In the genomic region with DNA sequence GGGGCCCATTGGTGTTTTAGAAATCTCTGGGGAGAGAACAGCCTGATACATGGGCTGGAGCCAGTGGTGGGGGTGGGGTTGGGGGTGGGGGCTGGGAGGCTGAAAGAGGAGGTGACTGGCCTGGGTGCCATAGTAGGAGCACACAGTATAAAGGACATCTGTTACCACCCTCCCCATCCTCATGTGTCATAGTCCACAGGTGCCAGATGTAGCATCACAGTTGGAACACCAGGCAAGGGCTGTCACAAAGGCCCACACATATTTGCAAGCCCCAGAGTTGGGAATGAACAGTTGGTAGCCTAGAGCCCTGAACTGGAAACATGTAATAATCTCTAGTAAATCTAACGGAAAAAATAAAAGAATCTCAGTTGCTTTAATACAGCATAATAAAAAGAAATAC, we compare ENCODE assay signal across 23 cellular contexts. TPM values are rescaled to one million over a fixed set of nuclear protein-coding genes. Genes with fewer than 3 reads are reported as not detected.
DNase-seq lines count a peak whose midpoint lies in the region; ATAC-seq and TF ChIP-seq lines count a peak whose summit lies in the region.
"Had no signal": no experiment of that assay in that cellular context is flagged by ENCODE, and none has a peak within 500 bp of the region (broad histone marks: within the 10 kb centered on the region; RNA-seq: fewer than 3 reads in every experiment).

No MANE protein-coding gene starts in this region.

- peak; percentile 77 for DNase-seq in NCI-H82 (lab: John Stamatoyannopoulos, UW)
- peak; percentile 72 for DNase-seq in globus pallidus (ENCODE audit: low spot score)
- peak; percentile 58 for DNase-seq in occipital lobe (lab: John Stamatoyannopoulos, UW)
- DNase-seq in osteocyte (ENCODE audit: extremely low spot score, unreplicated experiment): no peak
- no peak for DNase-seq in SJCRH30
- DNase-seq in GM23338 (ENCODE audit: low spot score): no peak
- no peak for DNase-seq in adrenal gland
- DNase-seq: BE2C, Calu3, DMS79 treated with DMSO at 0.1 percent for 48 hours, H7, Karpas-422, NCI-H1092 treated with DMSO at 0.1 percent for 48 hours, NCI-H1436, NCI-H187, NCI-H2081 treated with DMSO at 0.1 percent for 48 hours, NCI-H526, OCI-M1, Peyer's patch had no signal

- H3K27me3 Mint-ChIP-seq in osteocyte (ENCODE audit: unreplicated experiment): peaks cover under 1% of the 10 kb centered on the region
- H3K27me3 Mint-ChIP-seq in GM23338 (ENCODE audit: insufficient read depth, low read depth, poor library complexity): no peaks in the 10 kb centered on the region

- intact Hi-C loops in adrenal gland (cut with DNase I): no loop called here

- H3K4me3 ChIP-seq in SJCRH30: no peak overlapping the region
- H3K4me3 ChIP-seq in GM23338: no peak overlapping the region
- H3K4me3 ChIP-seq in adrenal gland: no peak overlapping the region
- H3K4me3 ChIP-seq: Peyer's patch, SJSA1 had no signal

- H3K27ac ChIP-seq in SJCRH30 (no peak overlapping the region), GM23338 (ENCODE audit: low read depth) (no peak overlapping the region), adrenal gland (no peak overlapping the region)
- H3K27ac ChIP-seq: Peyer's patch, SJSA1 had no signal

- H3K27ac Mint-ChIP-seq in osteocyte (ENCODE audit: unreplicated experiment): no peak overlapping the region
- H3K27ac Mint-ChIP-seq in GM23338: no peak overlapping the region

- no peaks in the 10 kb centered on the region for H3K36me3 Mint-ChIP-seq in osteocyte (ENCODE audit: unreplicated experiment)
- no peaks in the 10 kb centered on the region for H3K36me3 Mint-ChIP-seq in GM23338 (ENCODE audit: low read depth)

- TF ChIP-seq CTCF in osteocyte (IDR thresholded peaks at IDR 0.05) (no peak), GM23338 (conservative IDR thresholded peaks at IDR 0.05; ENCODE audit: low read depth in 2 of 2) (no peak), adrenal gland (IDR thresholded peaks at IDR 0.05) (no peak)

- ATAC-seq in GM23338: no peak
- ATAC-seq: HepG2 had no signal

- H3K4me1 Mint-ChIP-seq in osteocyte (ENCODE audit: unreplicated experiment) (no peaks in the 10 kb centered on the region), GM23338 (peaks cover 3% of the 10 kb centered on the region; the same call in 2 of the 3 replicates)

- H3F3A ChIP-seq in GM23338 (replicated peaks; ENCODE audit: low read depth): no peaks in the 10 kb centered on the region

- no peaks in the 10 kb centered on the region for H4K20me1 ChIP-seq in GM23338 (replicated peaks; ENCODE audit: insufficient read depth)

- no peaks in the 10 kb centered on the region for H3K9me3 Mint-ChIP-seq in osteocyte (ENCODE audit: unreplicated experiment)
- no peaks in the 10 kb centered on the region; the same call in 2 of the 3 replicates for H3K9me3 Mint-ChIP-seq in GM23338

- WGBS in adrenal gland, 4 donors: 78 to 97% (median 90%) methylated on average over 1 of the region's 1 CpG

- no peak overlapping the region for H2AFZ ChIP-seq in GM23338

- H3K27me3 ChIP-seq in SJCRH30 (no peaks in the 10 kb centered on the region), GM23338 (ENCODE audit: insufficient read depth) (no peaks in the 10 kb centered on the region), adrenal gland (no peaks in the 10 kb centered on the region)
- H3K27me3 ChIP-seq: Peyer's patch, SJSA1 had no signal

- no peak for TF ChIP-seq POLR2A in adrenal gland (IDR thresholded peaks at IDR 0.05)

- H3K79me2 ChIP-seq in GM23338 (replicated peaks; ENCODE audit: insufficient read depth): no peaks in the 10 kb centered on the region

- H3K9me2 ChIP-seq in GM23338 (ENCODE audit: insufficient read depth): no peaks in the 10 kb centered on the region

- H3K4me3 Mint-ChIP-seq in osteocyte (ENCODE audit: unreplicated experiment) (no peak overlapping the region), GM23338 (no peak overlapping the region)

- H3K4me2 ChIP-seq in GM23338: no peak overlapping the region

- H3K4me1 ChIP-seq in SJCRH30 (peaks cover 14% of the 10 kb centered on the region), GM23338 (ENCODE audit: insufficient read depth) (no peaks in the 10 kb centered on the region), adrenal gland (replicated peaks in 1 of 2) (no peaks in the 10 kb centered on the region)
- H3K4me1 ChIP-seq: BE2C, Peyer's patch had no signal

- no peaks in the 10 kb centered on the region for H3K9me3 ChIP-seq in SJCRH30 (replicated peaks)
- H3K9me3 ChIP-seq in adrenal gland (replicated peaks in 1 of 3): no peaks in the 10 kb centered on the region
- H3K9me3 ChIP-seq: BE2C, Peyer's patch, SJSA1 had no signal

- H3K36me3 ChIP-seq in SJCRH30 (0 out of 2 replicates have a peak, but pooled peaks cover 2% of the 10 kb centered on the region), GM23338 (ENCODE audit: insufficient read depth) (no peaks in the 10 kb centered on the region), adrenal gland (replicated peaks in 1 of 2) (no peaks in the 10 kb centered on the region)
- H3K36me3 ChIP-seq: BE2C, Peyer's patch, SJSA1 had no signal

TF ChIP-seq in GM23338, 12 proteins besides CTCF, POLR2A, EP300 and RAD21 (continues in another document):
- TF ChIP-seq, protein P1, sequence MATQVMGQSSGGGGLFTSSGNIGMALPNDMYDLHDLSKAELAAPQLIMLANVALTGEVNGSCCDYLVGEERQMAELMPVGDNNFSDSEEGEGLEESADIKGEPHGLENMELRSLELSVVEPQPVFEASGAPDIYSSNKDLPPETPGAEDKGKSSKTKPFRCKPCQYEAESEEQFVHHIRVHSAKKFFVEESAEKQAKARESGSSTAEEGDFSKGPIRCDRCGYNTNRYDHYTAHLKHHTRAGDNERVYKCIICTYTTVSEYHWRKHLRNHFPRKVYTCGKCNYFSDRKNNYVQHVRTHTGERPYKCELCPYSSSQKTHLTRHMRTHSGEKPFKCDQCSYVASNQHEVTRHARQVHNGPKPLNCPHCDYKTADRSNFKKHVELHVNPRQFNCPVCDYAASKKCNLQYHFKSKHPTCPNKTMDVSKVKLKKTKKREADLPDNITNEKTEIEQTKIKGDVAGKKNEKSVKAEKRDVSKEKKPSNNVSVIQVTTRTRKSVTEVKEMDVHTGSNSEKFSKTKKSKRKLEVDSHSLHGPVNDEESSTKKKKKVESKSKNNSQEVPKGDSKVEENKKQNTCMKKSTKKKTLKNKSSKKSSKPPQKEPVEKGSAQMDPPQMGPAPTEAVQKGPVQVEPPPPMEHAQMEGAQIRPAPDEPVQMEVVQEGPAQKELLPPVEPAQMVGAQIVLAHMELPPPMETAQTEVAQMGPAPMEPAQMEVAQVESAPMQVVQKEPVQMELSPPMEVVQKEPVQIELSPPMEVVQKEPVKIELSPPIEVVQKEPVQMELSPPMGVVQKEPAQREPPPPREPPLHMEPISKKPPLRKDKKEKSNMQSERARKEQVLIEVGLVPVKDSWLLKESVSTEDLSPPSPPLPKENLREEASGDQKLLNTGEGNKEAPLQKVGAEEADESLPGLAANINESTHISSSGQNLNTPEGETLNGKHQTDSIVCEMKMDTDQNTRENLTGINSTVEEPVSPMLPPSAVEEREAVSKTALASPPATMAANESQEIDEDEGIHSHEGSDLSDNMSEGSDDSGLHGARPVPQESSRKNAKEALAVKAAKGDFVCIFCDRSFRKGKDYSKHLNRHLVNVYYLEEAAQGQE (IDR thresholded peaks at IDR 0.05; ENCODE audit: unreplicated experiment): no peak

RNA-seq across cellular contexts. Expression of a gene that starts 55.1 kb away (rescaled TPM):
- total RNA-seq in occipital lobe (not detected), osteocyte (not detected in 2 replicates), adrenal gland (under 1 TPM in 1 of 8 donors, not detected in 7; 0.11 TPM)
- 0.03 and 0.04 TPM in 2 replicates for total RNA-seq in SJCRH30 (2014; rRNA removed; shearing (Covaris generic))
- 4.4 and 5.4 TPM in 2 replicates for total RNA-seq in GM23338 (2014; rRNA removed; shearing (Covaris generic))
- polyA plus RNA-seq in GM23338 (2016; fragmentation: Nextera tagmentation; extraction: Ambion mirVana) (2.7 and 2.8 TPM in 2 replicates), adrenal gland (under 1 TPM in 2 of 3 donors, not detected in 1; 0.03 to 0.08 TPM)
- total RNA-seq: A673, HepG2, HT-29, SJSA1 had no signal
- polyA plus RNA-seq: HepG2 had no signal

Comparison
In these comparisons a context has a peak if more than half of its experiments do, and no peak if none do; other contexts are left out.
1. DNase-seq: peak in NCI-H82 (single experiment), globus pallidus (single experiment) and occipital lobe (single experiment); none in osteocyte (single experiment), SJCRH30 (0 of 2), GM23338 (single experiment) and adrenal gland (0 of 7).